8 cellular contexts compared by ENCODE assay signal in genomic region chr1:3772715-3773571, GRCh38. TPM values are rescaled to one million over a fixed set of nuclear protein-coding genes. Genes with fewer than 3 reads are reported as not detected.
DNase-seq lines count a peak whose midpoint lies in the region; ATAC-seq and TF ChIP-seq lines count a peak whose summit lies in the region.

A gene with protein sequence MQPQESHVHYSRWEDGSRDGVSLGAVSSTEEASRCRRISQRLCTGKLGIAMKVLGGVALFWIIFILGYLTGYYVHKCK (plus strand): TSS chr1:3772749. CDS start chr1:3775374, 2,625 bp downstream.

- TF ChIP-seq CTCF in C4-2B (conservative IDR thresholded peaks at IDR 0.05) (no peak), RWPE2 (IDR thresholded peaks at IDR 0.05; ENCODE audit: poor library complexity, severe bottlenecking) (no peak), esophagus squamous epithelium (IDR thresholded peaks at IDR 0.05) (no peak), omental fat pad (IDR thresholded peaks at IDR 0.05) (no peak)

- H3K27ac ChIP-seq in C4-2B: peak within 1 kb of the TSS; percentile 63
- H3K27ac ChIP-seq in RWPE2 (ENCODE audit: poor library complexity, severe bottlenecking): no peak within 1 kb of the TSS
- H3K27ac ChIP-seq in esophagus squamous epithelium: peak within 1 kb of the TSS; percentile 28 to 90 (median 73)

- H3K27me3 ChIP-seq in RWPE2 (ENCODE audit: insufficient read depth, poor library complexity, severe bottlenecking): no peaks in the 10 kb centered on the region
- peaks cover 0 to 36% (median 0%) of the 10 kb centered on the region in 4 donors for H3K27me3 ChIP-seq in esophagus squamous epithelium

- ATAC-seq in GM21825 (IDR thresholded peaks at IDR 0.05; ENCODE audit: unreplicated experiment) (peak; percentile 20), RWPE2 (ENCODE audit: low read depth) (no peak; the same call in none of the 3 replicates), omental fat pad (ENCODE audit: low FRiP score) (peak; percentile 52), HG03457 (IDR thresholded peaks at IDR 0.05; ENCODE audit: unreplicated experiment) (no peak)

- peak within 1 kb of the TSS; percentile 53 for H3K4me3 ChIP-seq in RWPE2 (ENCODE audit: severe bottlenecking)
- peak within 1 kb of the TSS; percentile 48 to 96 (median 59) for H3K4me3 ChIP-seq in esophagus squamous epithelium

- DNase-seq in RWPE2 (ENCODE audit: low spot score) (no peak), esophagus squamous epithelium (lab: John Stamatoyannopoulos, UW) (no peak), omental fat pad (ENCODE audit: low spot score) (no peak), OCI-M2 (lab: John Stamatoyannopoulos, UW; ENCODE audit: unreplicated experiment) (no peak)
- DNase-seq in NK-92 treated with Interleukin-12 subunit alpha and Interleukin-12 subunit beta, amount 100 ng/mL, for 24 hours (lab: John Stamatoyannopoulos, UW): no peak

- no peak for TF ChIP-seq POLR2A in esophagus squamous epithelium (IDR thresholded peaks at IDR 0.05)

- no peaks in the 10 kb centered on the region for H3K9me3 ChIP-seq in RWPE2 (ENCODE audit: severe bottlenecking)
- H3K9me3 ChIP-seq in esophagus squamous epithelium: no peaks in the 10 kb centered on the region

- intact Hi-C loops in esophagus squamous epithelium (cut with DNase I): no loop called here

- WGBS in esophagus squamous epithelium, 2 donors: 40% methylated on average over 1 of the region's 55 CpGs; no CpG with 5 or more reads in 1 of the 2 donors

- H3K4me1 ChIP-seq in RWPE2 (ENCODE audit: insufficient read depth, poor library complexity, severe bottlenecking) (no peaks in the 10 kb centered on the region), esophagus squamous epithelium (peaks cover 35 to 69% (median 39%) of the 10 kb centered on the region in 3 donors)

- H3K36me3 ChIP-seq in RWPE2 (ENCODE audit: low read depth) (no peaks in the 10 kb centered on the region), esophagus squamous epithelium (no peaks in the 10 kb centered on the region)

RNA-seq across cellular contexts. Expression of the gene that starts here (rescaled TPM):
- total RNA-seq in esophagus squamous epithelium (1 to 10 TPM in 2 of 4 donors, not detected in 2; 1.5 to 5.3 TPM), omental fat pad (1 to 10 TPM in 2 of 4 donors, not detected in 2; 4.3 to 4.6 TPM)

Comparison
In these comparisons a context has a peak if more than half of its experiments do, and no peak if none do; other contexts are left out.
1. ATAC-seq: peak in GM21825 (single experiment) and omental fat pad (single experiment); none in RWPE2 (single experiment) and HG03457 (single experiment).